ENCODE assay signal across 8 cellular contexts in the genomic region with DNA sequence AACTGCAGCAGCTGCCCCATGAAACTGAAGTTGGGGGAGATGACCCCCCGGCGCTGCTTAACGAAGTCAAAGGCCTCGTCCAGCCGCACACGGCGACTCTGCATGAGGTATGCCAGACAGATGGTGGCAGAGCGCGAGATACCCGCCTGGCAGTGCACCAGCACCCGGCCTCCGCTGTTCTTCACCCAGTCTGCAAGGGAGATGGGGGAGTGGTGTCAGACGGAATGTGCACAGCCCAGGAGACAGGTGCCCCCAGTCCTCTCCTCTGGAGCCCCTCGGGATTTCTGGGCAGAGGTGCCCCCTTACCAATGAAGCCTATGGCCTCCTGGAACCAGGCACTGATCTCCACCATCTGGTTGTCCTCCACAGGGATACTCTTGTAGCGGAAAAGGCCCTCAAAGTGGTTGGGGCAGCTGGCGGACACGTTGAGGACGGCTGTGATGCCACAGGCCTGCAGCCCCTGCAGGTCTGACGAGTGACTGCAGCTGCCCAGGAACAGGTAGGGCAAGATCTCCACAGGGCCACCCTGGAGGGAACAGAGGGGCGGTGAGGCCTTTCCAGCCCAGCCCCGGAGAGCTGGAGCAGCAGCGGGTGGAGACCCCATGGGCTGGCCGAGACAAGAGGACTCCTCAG. TPM values are rescaled to one million over a fixed set of nuclear protein-coding genes. Genes with fewer than 3 reads are reported as not detected.
DNase-seq lines count a peak whose midpoint lies in the region; ATAC-seq and TF ChIP-seq lines count a peak whose summit lies in the region.

No MANE protein-coding gene starts in this region.

- peaks cover 35% of the 10 kb centered on the region for H3K4me1 Mint-ChIP-seq in nephron

- H3K4me3 ChIP-seq in breast epithelium, result peak overlapping the region; percentile 47 to 95 (median 69)

- peaks cover 11 to 22% of the 10 kb centered on the region in 2 donors for H3K4me1 ChIP-seq in breast epithelium

- H3K4me3 Mint-ChIP-seq in nephron, result peak overlapping the region; percentile 81 to 88 (median 85)

- no peaks in the 10 kb centered on the region for H3K9me3 ChIP-seq in breast epithelium

- no peaks in the 10 kb centered on the region for H3K9me3 Mint-ChIP-seq in nephron

- H3K27ac Mint-ChIP-seq in nephron, result peak overlapping the region; percentile 40 to 73 (median 64)

- H3K36me3 ChIP-seq in breast epithelium, result no peaks in the 10 kb centered on the region

- intact Hi-C loops in breast epithelium (cut with DNase I; ENCODE audit: low total_unique reads), result no loop called here

- DNase-seq in stimulated activated CD4-positive, alpha-beta T cell treated with anti-CD3 and anti-CD28 coated beads, Interleukin-12 subunit alpha, Interleukin-12 subunit beta, amount 100 ng/mL, for 4 hours, result peak; percentile 51
- no peak for DNase-seq in stimulated activated CD4-positive, alpha-beta T cell treated with anti-CD3 and anti-CD28 coated beads, Interleukin-2, amount 100 ng/mL, for 48 hours
- DNase-seq in RKO (ENCODE audit: low spot score) (peak; percentile 58), breast epithelium (ENCODE audit: low spot score in 2 of 2) (no peak), GOT3 (lab: John Stamatoyannopoulos, UW) (no peak), NCI-H1930 (lab: John Stamatoyannopoulos, UW) (no peak)

- peak overlapping the region in 1 of 2 donors; percentile 3 for H3K27ac ChIP-seq in breast epithelium

- no peak for TF ChIP-seq POLR2A in breast epithelium (IDR thresholded peaks at IDR 0.05)

- ATAC-seq in HG03439 (IDR thresholded peaks at IDR 0.05; ENCODE audit: unreplicated experiment), result no peak

- peaks cover 8% of the 10 kb centered on the region for H3K27me3 Mint-ChIP-seq in nephron (ENCODE audit: low read depth)

- TF ChIP-seq CTCF in breast epithelium (IDR thresholded peaks at IDR 0.05) (peak in 2 of 3 donors; percentile 24 to 35), nephron (IDR thresholded peaks at IDR 0.05; ENCODE audit: unreplicated experiment in 3 of 3) (peak; percentile 14 to 30 (median 21))

- H3K36me3 Mint-ChIP-seq in nephron (ENCODE audit: low read depth), result no peaks in the 10 kb centered on the region

- H3K27me3 ChIP-seq in breast epithelium, result no peaks in the 10 kb centered on the region

RNA-seq across cellular contexts. Expression of a gene that starts 1.3 kb away (rescaled TPM):
- total RNA-seq in breast epithelium, result 10 to 100 TPM in 2 of 3 donors, 1 to 10 TPM in 1; 1.9 to 57.5 (median 12.8) TPM

RNA-seq across cellular contexts. Expression of a gene that starts 5.7 kb away (rescaled TPM):
- under 1 TPM in 1 of 3 donors, not detected in 2; 0.32 TPM for total RNA-seq in breast epithelium

RNA-seq across cellular contexts. Expression of a gene that starts 27.6 kb away (rescaled TPM):
- total RNA-seq in breast epithelium, result 1 to 10 TPM; 1.3 to 1.6 (median 1.4) TPM

Comparison
In these comparisons a context has a peak if more than half of its experiments do, and no peak if none do; other contexts are left out.
1. DNase-seq: peak in stimulated activated CD4-positive, alpha-beta T cell treated with anti-CD3 and anti-CD28 coated beads, Interleukin-12 subunit alpha, Interleukin-12 subunit beta, amount 100 ng/mL, for 4 hours (single experiment) and RKO (single experiment); none in stimulated activated CD4-positive, alpha-beta T cell treated with anti-CD3 and anti-CD28 coated beads, Interleukin-2, amount 100 ng/mL, for 48 hours (0 of 2), breast epithelium (0 of 2), GOT3 (single experiment) and NCI-H1930 (0 of 2).